ENCODE assay signal across 10 cellular contexts in genomic region chr11:132100583-132100982, GRCh38.
"Had no signal": no experiment of that assay in that cellular context is flagged by ENCODE, and none has a peak within 500 bp of the region (broad histone marks: within the 10 kb centered on the region; RNA-seq: fewer than 3 reads in every experiment).

No MANE protein-coding gene starts in this region.

- H3K4me1 ChIP-seq: HAP-1 had no signal

- H3K27ac ChIP-seq: GM23248 had no signal

- H3K36me3 ChIP-seq: HAP-1 had no signal

- H3K9me3 ChIP-seq: HAP-1 had no signal

- DNase-seq: GM23248, GOT3, H7, H9, HCEC 1CT, HFFc6 had no signal

- H3K9ac ChIP-seq: GM23248 had no signal

- ATAC-seq: GM23338, HCT116 had no signal

- H2AFZ ChIP-seq: GM23248, GM23338 had no signal

- H3K4me2 ChIP-seq: GM23338 had no signal

- FAIRE-seq: H54 had no signal

- H3K4me3 ChIP-seq: GM23248, GM23338, HAP-1 had no signal
